1 cellular context compared by ENCODE assay signal in genomic region chr15:62122249-62122648, GRCh38.
TF ChIP-seq lines count a peak whose summit lies in the region.

No MANE protein-coding gene starts in this region.

TF ChIP-seq in GM12878, 131 proteins besides CTCF, POLR2A, EP300 and RAD21:
- TF ChIP-seq NFYA (IDR thresholded peaks at IDR 0.05; ENCODE audit: borderline replicate concordance, low read depth, low read length) = no peak
- TF ChIP-seq KDM1A (IDR thresholded peaks at IDR 0.05; ENCODE audit: borderline replicate concordance) = no peak
- TF ChIP-seq SPI1 (IDR thresholded peaks at IDR 0.05; ENCODE audit: borderline replicate concordance, insufficient read depth, low read depth, low read length) = peak; percentile 88
